1 cellular context compared by ENCODE assay signal in the genomic region with DNA sequence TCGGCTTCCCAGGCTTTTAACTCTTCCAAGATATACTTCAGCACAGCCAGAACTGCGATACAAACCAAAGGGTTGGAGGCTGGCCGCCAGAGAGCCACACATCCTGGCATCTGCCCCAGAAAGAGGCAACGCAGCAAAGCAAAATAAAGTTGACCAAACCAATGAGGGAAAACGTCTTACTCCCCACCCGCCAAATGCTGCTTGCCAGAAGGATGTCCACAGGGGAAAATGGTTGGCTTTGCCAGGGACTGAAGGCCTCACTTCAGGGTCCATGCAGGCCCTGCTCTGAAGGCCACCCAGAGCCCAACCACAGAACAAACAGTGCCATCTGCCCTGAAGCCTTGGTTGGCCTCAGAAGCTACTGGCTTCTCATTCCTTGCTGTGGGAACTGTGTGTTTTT.
TF ChIP-seq lines count a peak whose summit lies in the region.

No MANE protein-coding gene starts in this region.

TF ChIP-seq in HepG2, 621 proteins besides CTCF, POLR2A, EP300 and RAD21:
- TF ChIP-seq PHF21A (CRISPR knock-in tag; IDR thresholded peaks at IDR 0.05) = 0 out of 2 replicates have a peak, but pooled peaks have one; percentile 17
- TF ChIP-seq ZNF510 (CRISPR knock-in tag; IDR thresholded peaks at IDR 0.05; ENCODE audit: low read depth) = no peak
